8 cellular contexts compared by ENCODE assay signal in genomic region chr19:42217522-42218442, GRCh38. TPM values are rescaled to one million over a fixed set of nuclear protein-coding genes. Genes with fewer than 3 reads are reported as not detected.
DNase-seq lines count a peak whose midpoint lies in the region; ATAC-seq and TF ChIP-seq lines count a peak whose summit lies in the region.

Gene DEDD2, minus strand, starts transcription at chr19:42217677. Its CDS starts 670 bp downstream, at chr19:42217007.

- H3K36me3 ChIP-seq in BJ (ENCODE audit: control insufficient read depth, insufficient read depth, low read length) (no peaks in the 10 kb centered on the region), left lung (peaks cover 5 to 28% of the 10 kb centered on the region in 2 donors)

- H3K27me3 ChIP-seq in BJ (ENCODE audit: control insufficient read depth, insufficient read depth, low read length), result no peaks in the 10 kb centered on the region
- no peaks in the 10 kb centered on the region for H3K27me3 ChIP-seq in left lung

- POLR2A ChIA-PET in BJ (lab: Charles Lee), result no interaction called here

- no peaks in the 10 kb centered on the region for H3K9me3 ChIP-seq in left lung

- CTCF ChIA-PET in BJ (lab: Yijun Ruan, JAX), result interaction anchor here (0.7 to 1.3 kb wide), 4 partner anchors 25 to 109 kb away, joined by 3 to 4 read pairs (median 4); partner anchors contain the start of gene POU2F2

- H3K4me1 ChIP-seq in left lung, result peaks cover 21 to 76% of the 10 kb centered on the region in 2 donors

- no peak for TF ChIP-seq CTCF in BJ (IDR thresholded peaks at IDR 0.05; ENCODE audit: insufficient read depth, low read depth, low read length)
- no peak for TF ChIP-seq CTCF in left lung (IDR thresholded peaks at IDR 0.05)

- intact Hi-C loops in left lung (cut with DNase I), result no loop called here

- peak within 1 kb of the TSS; percentile 90 to 97 for H3K27ac ChIP-seq in left lung

- peak within 1 kb of the TSS; percentile 79 for H3K4me3 ChIP-seq in BJ (ENCODE audit: low read depth, low read length)
- H3K4me3 ChIP-seq in left lung, result peak within 1 kb of the TSS; percentile 72 to 99

- DNase-seq in BJ (ENCODE audit: low read depth) (peak; percentile 91), NCI-H748 (lab: John Stamatoyannopoulos, UW; ENCODE audit: unreplicated experiment) (peak; percentile 98), dedifferentiated amniotic fluid mesenchymal stem cell (ENCODE audit: extremely low spot score) (peak; percentile 95), left lung (peak; percentile 98 to 99)
- DNase-seq in activated CD4-positive, alpha-beta T cell treated with anti-CD3 and anti-CD28 coated beads, Interleukin-2, amount 50 U/mL, for 1 hour, result peak; percentile 100
- DNase-seq in stimulated activated CD4-positive, alpha-beta T cell treated with anti-CD3 and anti-CD28 coated beads, Interleukin-2, amount 100 ng/mL, for 48 hours, result peak; percentile 100

- ATAC-seq in GM19351 (IDR thresholded peaks at IDR 0.05; ENCODE audit: unreplicated experiment), result peak; percentile 74
- peak; percentile 61 for ATAC-seq in HG03521 (IDR thresholded peaks at IDR 0.05; ENCODE audit: unreplicated experiment)
- peak; percentile 77 for ATAC-seq in left lung

RNA-seq across cellular contexts. Expression of gene DEDD2, which starts in this region (rescaled TPM):
- 19.1 and 30.4 TPM in 2 replicates for polyA plus RNA-seq in BJ (2011; rRNA removed)
- 8.3 and 16.0 TPM in 2 replicates for polyA minus RNA-seq in BJ (2011; rRNA and poly(A)+ RNA removed)
- total RNA-seq in left lung, result 10 to 100 TPM; 22.7 to 34.8 TPM

Comparison
In these comparisons a context has a peak if more than half of its experiments do, and no peak if none do; other contexts are left out.
1. Peak in every context shown above with its lines: DNase-seq, ATAC-seq, H3K4me3 ChIP-seq and H3K27ac ChIP-seq.